ENCODE assay signal across 9 cellular contexts in genomic region chr6:125867483-125867935, GRCh38.
DNase-seq lines count a peak whose midpoint lies in the region; ATAC-seq and TF ChIP-seq lines count a peak whose summit lies in the region.
"Had no signal": no experiment of that assay in that cellular context is flagged by ENCODE, and none has a peak within 500 bp of the region (broad histone marks: within the 10 kb centered on the region; RNA-seq: fewer than 3 reads in every experiment).

No MANE protein-coding gene starts in this region.

- H3K9me3 ChIP-seq in fibroblast of lung (ENCODE audit: control insufficient read depth, insufficient read depth, low read depth, low read length) (no peaks in the 10 kb centered on the region), psoas muscle (no peaks in the 10 kb centered on the region)
- H3K9me3 ChIP-seq: SJSA1 had no signal

- H3K27me3 ChIP-seq in fibroblast of lung (ENCODE audit: control insufficient read depth, insufficient read depth, low read length) (no peaks in the 10 kb centered on the region), psoas muscle (ENCODE audit: insufficient read depth in 3 of 3, low read length in 2 of 3) (no peaks in the 10 kb centered on the region)
- H3K27me3 ChIP-seq: SJSA1 had no signal

- intact Hi-C loops in psoas muscle (cut with DNase I) = loop anchor here in 1 of 2 donors (10.0 kb wide), 1 partner anchor 87 kb away; the partner anchor contains the start of gene HINT3

- TF ChIP-seq CTCF in HFF-Myc (IDR thresholded peaks at IDR 0.05; ENCODE audit: low read depth, low read length, missing control alignments) (no peak), fibroblast of lung (conservative IDR thresholded peaks at IDR 0.05 in 1 of 2, IDR thresholded peaks at IDR 0.05 in 1 of 2; ENCODE audit: low read depth in 1 of 2, low read length in 2 of 2) (no peak), psoas muscle (IDR thresholded peaks at IDR 0.05) (no peak)

- H2AFZ ChIP-seq in fibroblast of lung (ENCODE audit: low read length) = no peak overlapping the region

- H3K9ac ChIP-seq in fibroblast of lung (ENCODE audit: insufficient read depth, low read length) = no peak overlapping the region

- H3K4me3 ChIP-seq in HFF-Myc (replicated peaks; ENCODE audit: low read depth, low read length) (no peak overlapping the region), fibroblast of lung (replicated peaks in 1 of 4; ENCODE audit: control extremely low read depth in 1 of 4, insufficient read depth in 1 of 4, low read depth in 3 of 4, low read length in 4 of 4) (no peak overlapping the region), psoas muscle (no peak overlapping the region)
- H3K4me3 ChIP-seq: SJSA1 had no signal

- H3K36me3 ChIP-seq in fibroblast of lung (ENCODE audit: control insufficient read depth, insufficient read depth, low read length) = no peaks in the 10 kb centered on the region
- peaks cover 0 to 2% of the 10 kb centered on the region in 2 donors for H3K36me3 ChIP-seq in psoas muscle (ENCODE audit: insufficient read depth in 1 of 2, low read depth in 1 of 2)
- H3K36me3 ChIP-seq: SJSA1 had no signal

- DNase-seq in HFF-Myc (ENCODE audit: extremely low read depth, low read depth) = peak; percentile 24
- DNase-seq in NCI-H69 (lab: John Stamatoyannopoulos, UW) = peak; percentile 98
- DNase-seq in fibroblast of lung (ENCODE audit: low read depth in 2 of 2) = peak; percentile 63 to 86
- no peak for DNase-seq in C1 segment of cervical spinal cord (lab: John Stamatoyannopoulos, UW)
- no peak for DNase-seq in activated naive CD4-positive, alpha-beta T cell treated with anti-CD3 and anti-CD28 coated beads, Interleukin-2, amount 50 U/mL, for 16 hours
- no peak for DNase-seq in psoas muscle
- DNase-seq: activated T-cell treated with anti-CD3 and anti-CD28 coated beads, Interleukin-2, amount 50 U/mL, for 1 hour had no signal

- WGBS in psoas muscle, 3 donors = 79 to 87% (median 84%) methylated on average over 5 of the region's 5 CpGs

- H3K4me1 ChIP-seq in fibroblast of lung (ENCODE audit: control insufficient read depth, extremely low read depth, insufficient read depth, low read length) = no peaks in the 10 kb centered on the region
- H3K4me1 ChIP-seq in psoas muscle = no peaks in the 10 kb centered on the region

- H3K4me2 ChIP-seq in fibroblast of lung (ENCODE audit: extremely low read depth, insufficient read depth, low read length) = no peak overlapping the region

- H3K27ac ChIP-seq in fibroblast of lung (ENCODE audit: insufficient read depth, low read length) (no peak overlapping the region), temporal lobe (ENCODE audit: low read depth, low read length) (peak overlapping the region; percentile 93), psoas muscle (no peak overlapping the region)
- H3K27ac ChIP-seq: SJSA1 had no signal

- H3K79me2 ChIP-seq in fibroblast of lung (ENCODE audit: control insufficient read depth, insufficient read depth, low read length) = no peaks in the 10 kb centered on the region

- ATAC-seq in psoas muscle = no peak

- H4K20me1 ChIP-seq in fibroblast of lung (ENCODE audit: control insufficient read depth, extremely low read depth, insufficient read depth, low read length) = no peaks in the 10 kb centered on the region

Comparison
In these comparisons a context has a peak if more than half of its experiments do, and no peak if none do; other contexts are left out.
1. DNase-seq: peak in HFF-Myc (single experiment), NCI-H69 (single experiment) and fibroblast of lung (2 of 2); none in C1 segment of cervical spinal cord (0 of 14), activated naive CD4-positive, alpha-beta T cell treated with anti-CD3 and anti-CD28 coated beads, Interleukin-2, amount 50 U/mL, for 16 hours (single experiment) and psoas muscle (0 of 2).